ENCODE assay signal across 10 cellular contexts in genomic region chr4:107213410-107213809, GRCh38.
"Had no signal": no experiment of that assay in that cellular context is flagged by ENCODE, and none has a peak within 500 bp of the region (broad histone marks: within the 10 kb centered on the region; RNA-seq: fewer than 3 reads in every experiment).

No MANE protein-coding gene starts in this region.

- ATAC-seq: activated T-helper 17 cell treated with anti-CD3 and anti-CD28 coated beads, Interleukin-2, amount 50 U/mL, for 72 hours; left colon; mucosa of descending colon; naive thymus-derived CD8-positive, alpha-beta T cell had no signal

- DNase-seq: activated CD4-positive, alpha-beta T cell treated with anti-CD3 and anti-CD28 coated beads, Interleukin-2, amount 50 U/mL, for 1 hour; activated CD4-positive, CD25-positive, alpha-beta regulatory T cell; activated naive CD4-positive, alpha-beta T cell treated with anti-CD3 and anti-CD28 coated beads, Interleukin-2, amount 10 ng/mL, durations not matched to agents 7 days and 5 days; activated T-cell treated with anti-CD3 and anti-CD28 coated beads for 4 hours; brain microvascular endothelial cell; dermis blood vessel endothelial cell; left colon; mucosa of descending colon; naive thymus-derived CD8-positive, alpha-beta T cell had no signal

- H3K4me3 ChIP-seq: mucosa of descending colon had no signal
